1 cellular context compared by ENCODE assay signal in genomic region chr11:9384535-9385287, GRCh38.
TF ChIP-seq lines count a peak whose summit lies in the region.

IPO7 (plus strand) TSS chr11:9384652; CDS start chr11:9384764, 112 bp downstream.

TF ChIP-seq in K562, 482 proteins besides CTCF, POLR2A, EP300 and RAD21 (continued from another document and continues in another):
- TF ChIP-seq, protein P1, sequence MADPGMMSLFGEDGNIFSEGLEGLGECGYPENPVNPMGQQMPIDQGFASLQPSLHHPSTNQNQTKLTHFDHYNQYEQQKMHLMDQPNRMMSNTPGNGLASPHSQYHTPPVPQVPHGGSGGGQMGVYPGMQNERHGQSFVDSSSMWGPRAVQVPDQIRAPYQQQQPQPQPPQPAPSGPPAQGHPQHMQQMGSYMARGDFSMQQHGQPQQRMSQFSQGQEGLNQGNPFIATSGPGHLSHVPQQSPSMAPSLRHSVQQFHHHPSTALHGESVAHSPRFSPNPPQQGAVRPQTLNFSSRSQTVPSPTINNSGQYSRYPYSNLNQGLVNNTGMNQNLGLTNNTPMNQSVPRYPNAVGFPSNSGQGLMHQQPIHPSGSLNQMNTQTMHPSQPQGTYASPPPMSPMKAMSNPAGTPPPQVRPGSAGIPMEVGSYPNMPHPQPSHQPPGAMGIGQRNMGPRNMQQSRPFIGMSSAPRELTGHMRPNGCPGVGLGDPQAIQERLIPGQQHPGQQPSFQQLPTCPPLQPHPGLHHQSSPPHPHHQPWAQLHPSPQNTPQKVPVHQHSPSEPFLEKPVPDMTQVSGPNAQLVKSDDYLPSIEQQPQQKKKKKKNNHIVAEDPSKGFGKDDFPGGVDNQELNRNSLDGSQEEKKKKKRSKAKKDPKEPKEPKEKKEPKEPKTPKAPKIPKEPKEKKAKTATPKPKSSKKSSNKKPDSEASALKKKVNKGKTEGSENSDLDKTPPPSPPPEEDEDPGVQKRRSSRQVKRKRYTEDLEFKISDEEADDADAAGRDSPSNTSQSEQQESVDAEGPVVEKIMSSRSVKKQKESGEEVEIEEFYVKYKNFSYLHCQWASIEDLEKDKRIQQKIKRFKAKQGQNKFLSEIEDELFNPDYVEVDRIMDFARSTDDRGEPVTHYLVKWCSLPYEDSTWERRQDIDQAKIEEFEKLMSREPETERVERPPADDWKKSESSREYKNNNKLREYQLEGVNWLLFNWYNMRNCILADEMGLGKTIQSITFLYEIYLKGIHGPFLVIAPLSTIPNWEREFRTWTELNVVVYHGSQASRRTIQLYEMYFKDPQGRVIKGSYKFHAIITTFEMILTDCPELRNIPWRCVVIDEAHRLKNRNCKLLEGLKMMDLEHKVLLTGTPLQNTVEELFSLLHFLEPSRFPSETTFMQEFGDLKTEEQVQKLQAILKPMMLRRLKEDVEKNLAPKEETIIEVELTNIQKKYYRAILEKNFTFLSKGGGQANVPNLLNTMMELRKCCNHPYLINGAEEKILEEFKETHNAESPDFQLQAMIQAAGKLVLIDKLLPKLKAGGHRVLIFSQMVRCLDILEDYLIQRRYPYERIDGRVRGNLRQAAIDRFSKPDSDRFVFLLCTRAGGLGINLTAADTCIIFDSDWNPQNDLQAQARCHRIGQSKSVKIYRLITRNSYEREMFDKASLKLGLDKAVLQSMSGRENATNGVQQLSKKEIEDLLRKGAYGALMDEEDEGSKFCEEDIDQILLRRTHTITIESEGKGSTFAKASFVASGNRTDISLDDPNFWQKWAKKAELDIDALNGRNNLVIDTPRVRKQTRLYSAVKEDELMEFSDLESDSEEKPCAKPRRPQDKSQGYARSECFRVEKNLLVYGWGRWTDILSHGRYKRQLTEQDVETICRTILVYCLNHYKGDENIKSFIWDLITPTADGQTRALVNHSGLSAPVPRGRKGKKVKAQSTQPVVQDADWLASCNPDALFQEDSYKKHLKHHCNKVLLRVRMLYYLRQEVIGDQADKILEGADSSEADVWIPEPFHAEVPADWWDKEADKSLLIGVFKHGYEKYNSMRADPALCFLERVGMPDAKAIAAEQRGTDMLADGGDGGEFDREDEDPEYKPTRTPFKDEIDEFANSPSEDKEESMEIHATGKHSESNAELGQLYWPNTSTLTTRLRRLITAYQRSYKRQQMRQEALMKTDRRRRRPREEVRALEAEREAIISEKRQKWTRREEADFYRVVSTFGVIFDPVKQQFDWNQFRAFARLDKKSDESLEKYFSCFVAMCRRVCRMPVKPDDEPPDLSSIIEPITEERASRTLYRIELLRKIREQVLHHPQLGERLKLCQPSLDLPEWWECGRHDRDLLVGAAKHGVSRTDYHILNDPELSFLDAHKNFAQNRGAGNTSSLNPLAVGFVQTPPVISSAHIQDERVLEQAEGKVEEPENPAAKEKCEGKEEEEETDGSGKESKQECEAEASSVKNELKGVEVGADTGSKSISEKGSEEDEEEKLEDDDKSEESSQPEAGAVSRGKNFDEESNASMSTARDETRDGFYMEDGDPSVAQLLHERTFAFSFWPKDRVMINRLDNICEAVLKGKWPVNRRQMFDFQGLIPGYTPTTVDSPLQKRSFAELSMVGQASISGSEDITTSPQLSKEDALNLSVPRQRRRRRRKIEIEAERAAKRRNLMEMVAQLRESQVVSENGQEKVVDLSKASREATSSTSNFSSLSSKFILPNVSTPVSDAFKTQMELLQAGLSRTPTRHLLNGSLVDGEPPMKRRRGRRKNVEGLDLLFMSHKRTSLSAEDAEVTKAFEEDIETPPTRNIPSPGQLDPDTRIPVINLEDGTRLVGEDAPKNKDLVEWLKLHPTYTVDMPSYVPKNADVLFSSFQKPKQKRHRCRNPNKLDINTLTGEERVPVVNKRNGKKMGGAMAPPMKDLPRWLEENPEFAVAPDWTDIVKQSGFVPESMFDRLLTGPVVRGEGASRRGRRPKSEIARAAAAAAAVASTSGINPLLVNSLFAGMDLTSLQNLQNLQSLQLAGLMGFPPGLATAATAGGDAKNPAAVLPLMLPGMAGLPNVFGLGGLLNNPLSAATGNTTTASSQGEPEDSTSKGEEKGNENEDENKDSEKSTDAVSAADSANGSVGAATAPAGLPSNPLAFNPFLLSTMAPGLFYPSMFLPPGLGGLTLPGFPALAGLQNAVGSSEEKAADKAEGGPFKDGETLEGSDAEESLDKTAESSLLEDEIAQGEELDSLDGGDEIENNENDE (IDR thresholded peaks at IDR 0.05; ENCODE audit: low read depth, low read length), result no peak
- TF ChIP-seq PCBP1 (IDR thresholded peaks at IDR 0.05; ENCODE audit: low read depth, low read length, poor library complexity, severe bottlenecking) (peak; percentile 87), ARID1B (IDR thresholded peaks at IDR 0.05) (no peak), ZBTB8A (IDR thresholded peaks at IDR 0.05; ENCODE audit: partially characterized antibody) (no peak), SRSF3 (IDR thresholded peaks at IDR 0.05; ENCODE audit: insufficient read depth, low read length) (peak; percentile 76; the same call in 1 of the 2 replicates), HDAC2 (IDR thresholded peaks at IDR 0.05) (no peak; the same call in none of the 2 replicates), RBM25 (IDR thresholded peaks at IDR 0.05; ENCODE audit: low read depth, low read length, severe bottlenecking) (no peak), ATF7 (IDR thresholded peaks at IDR 0.05) (peak; percentile 73), CCNT2 (IDR thresholded peaks at IDR 0.05; ENCODE audit: borderline replicate concordance, extremely low read depth, insufficient read length, low read depth, low read length) (peak; percentile 43), ELK1 (CRISPR knock-in tag; IDR thresholded peaks at IDR 0.05) (no peak), GTF2A2 (tag; IDR thresholded peaks at IDR 0.05) (no peak), PTBP1 (IDR thresholded peaks at IDR 0.05; ENCODE audit: low read depth, low read length) (no peak), ESRRB (CRISPR knock-in tag; IDR thresholded peaks at IDR 0.05; ENCODE audit: borderline replicate concordance) (no peak), SAFB (IDR thresholded peaks at IDR 0.05; ENCODE audit: borderline replicate concordance, low read depth, low read length) (0 out of 2 replicates have a peak, but pooled peaks have one; percentile 38), MEIS2 (IDR thresholded peaks at IDR 0.05; ENCODE audit: partially characterized antibody) (no peak), PHF8 (IDR thresholded peaks at IDR 0.05; ENCODE audit: borderline replicate concordance, low read length) (peak; percentile 97), MBD2 (IDR thresholded peaks at IDR 0.05; ENCODE audit: borderline replicate concordance, low read depth) (peak; percentile 66; the same call in 1 of the 2 replicates), ZFP91 (CRISPR knock-in tag; IDR thresholded peaks at IDR 0.05) (no peak), ETV1 (tag; conservative IDR thresholded peaks at IDR 0.05; ENCODE audit: low read depth) (peak; percentile 73), MXI1 (IDR thresholded peaks at IDR 0.05; ENCODE audit: low read depth, low read length) (peak; percentile 87; the same call in 1 of the 2 replicates), FOXJ2 (tag; IDR thresholded peaks at IDR 0.05) (0 out of 2 replicates have a peak, but pooled peaks have one; percentile 36), CTCFL (IDR thresholded peaks at IDR 0.05; ENCODE audit: borderline replicate concordance, insufficient read depth, low read depth, low read length, poor library complexity, severe bottlenecking) (peak; percentile 2), NR2C1 (IDR thresholded peaks at IDR 0.05) (peak; percentile 38; the same call in 1 of the 2 replicates), NR2C1 (tag; IDR thresholded peaks at IDR 0.05) (peak; percentile 67), ZNF79 (CRISPR knock-in tag; IDR thresholded peaks at IDR 0.05; ENCODE audit: low read depth) (no peak), ZNF57 (CRISPR knock-in tag; IDR thresholded peaks at IDR 0.05) (no peak), STAT6 (CRISPR knock-in tag; IDR thresholded peaks at IDR 0.05) (no peak), E2F1 (CRISPR knock-in tag; IDR thresholded peaks at IDR 0.05) (peak; percentile 50), MTF1 (CRISPR knock-in tag; IDR thresholded peaks at IDR 0.05; ENCODE audit: borderline replicate concordance) (no peak), CCAR2 (IDR thresholded peaks at IDR 0.05; ENCODE audit: low read depth, low read length) (no peak), ZC3H11A (IDR thresholded peaks at IDR 0.05; ENCODE audit: low read depth, low read length) (no peak)
- TF ChIP-seq, protein P2, sequence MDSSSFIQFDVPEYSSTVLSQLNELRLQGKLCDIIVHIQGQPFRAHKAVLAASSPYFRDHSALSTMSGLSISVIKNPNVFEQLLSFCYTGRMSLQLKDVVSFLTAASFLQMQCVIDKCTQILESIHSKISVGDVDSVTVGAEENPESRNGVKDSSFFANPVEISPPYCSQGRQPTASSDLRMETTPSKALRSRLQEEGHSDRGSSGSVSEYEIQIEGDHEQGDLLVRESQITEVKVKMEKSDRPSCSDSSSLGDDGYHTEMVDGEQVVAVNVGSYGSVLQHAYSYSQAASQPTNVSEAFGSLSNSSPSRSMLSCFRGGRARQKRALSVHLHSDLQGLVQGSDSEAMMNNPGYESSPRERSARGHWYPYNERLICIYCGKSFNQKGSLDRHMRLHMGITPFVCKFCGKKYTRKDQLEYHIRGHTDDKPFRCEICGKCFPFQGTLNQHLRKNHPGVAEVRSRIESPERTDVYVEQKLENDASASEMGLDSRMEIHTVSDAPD (CRISPR knock-in tag; IDR thresholded peaks at IDR 0.05), result no peak
- TF ChIP-seq, protein P3, sequence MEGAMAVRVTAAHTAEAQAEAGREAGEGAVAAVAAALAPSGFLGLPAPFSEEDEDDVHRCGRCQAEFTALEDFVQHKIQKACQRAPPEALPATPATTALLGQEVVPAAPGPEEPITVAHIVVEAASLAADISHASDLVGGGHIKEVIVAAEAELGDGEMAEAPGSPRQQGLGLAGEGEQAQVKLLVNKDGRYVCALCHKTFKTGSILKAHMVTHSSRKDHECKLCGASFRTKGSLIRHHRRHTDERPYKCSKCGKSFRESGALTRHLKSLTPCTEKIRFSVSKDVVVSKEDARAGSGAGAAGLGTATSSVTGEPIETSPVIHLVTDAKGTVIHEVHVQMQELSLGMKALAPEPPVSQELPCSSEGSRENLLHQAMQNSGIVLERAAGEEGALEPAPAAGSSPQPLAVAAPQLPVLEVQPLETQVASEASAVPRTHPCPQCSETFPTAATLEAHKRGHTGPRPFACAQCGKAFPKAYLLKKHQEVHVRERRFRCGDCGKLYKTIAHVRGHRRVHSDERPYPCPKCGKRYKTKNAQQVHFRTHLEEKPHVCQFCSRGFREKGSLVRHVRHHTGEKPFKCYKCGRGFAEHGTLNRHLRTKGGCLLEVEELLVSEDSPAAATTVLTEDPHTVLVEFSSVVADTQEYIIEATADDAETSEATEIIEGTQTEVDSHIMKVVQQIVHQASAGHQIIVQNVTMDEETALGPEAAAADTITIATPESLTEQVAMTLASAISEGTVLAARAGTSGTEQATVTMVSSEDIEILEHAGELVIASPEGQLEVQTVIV (CRISPR knock-in tag; IDR thresholded peaks at IDR 0.05; ENCODE audit: borderline replicate concordance), result no peak
